Comparison of ENCODE assay signal across 1 cellular context in the genomic region with DNA sequence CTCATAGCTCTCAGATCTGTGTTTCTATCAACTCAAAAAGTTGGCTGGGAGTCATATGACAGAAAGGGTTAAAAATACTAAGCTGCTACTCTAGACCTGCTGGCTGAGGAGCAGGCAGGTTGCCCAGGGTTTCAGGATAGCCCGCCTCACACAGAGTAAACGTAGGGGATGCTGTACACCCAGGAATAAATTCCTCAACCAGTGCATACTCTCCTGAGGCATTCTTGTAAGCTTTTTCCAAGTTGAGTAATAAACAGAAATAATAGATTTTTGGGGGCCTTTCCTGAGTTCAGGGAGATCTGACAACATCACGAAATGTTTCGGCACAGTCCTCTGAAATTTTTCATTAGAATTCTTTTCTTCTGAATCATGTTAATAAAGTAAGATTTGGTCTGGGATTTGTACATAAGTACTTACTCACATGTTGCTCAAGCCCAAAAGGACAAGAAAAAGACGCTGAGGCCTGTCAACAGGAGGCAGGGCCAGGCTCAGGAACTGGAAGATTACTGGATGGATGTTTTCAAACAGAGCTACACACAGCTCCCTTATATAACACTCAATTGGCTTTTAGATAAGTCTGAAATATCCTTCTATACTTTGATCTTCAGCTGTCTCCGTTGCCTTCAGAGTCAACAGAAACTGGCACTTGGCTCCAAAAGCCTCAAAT.
A peak's percentile ranks its signal among the peaks of the same experiment; 100 is the strongest.
TF ChIP-seq lines count a peak whose summit lies in the region.

No MANE protein-coding gene starts in this region.

TF ChIP-seq in HepG2, 621 proteins besides CTCF, POLR2A, EP300 and RAD21 (continued from another document and continues in another):
- TF ChIP-seq, protein P1, sequence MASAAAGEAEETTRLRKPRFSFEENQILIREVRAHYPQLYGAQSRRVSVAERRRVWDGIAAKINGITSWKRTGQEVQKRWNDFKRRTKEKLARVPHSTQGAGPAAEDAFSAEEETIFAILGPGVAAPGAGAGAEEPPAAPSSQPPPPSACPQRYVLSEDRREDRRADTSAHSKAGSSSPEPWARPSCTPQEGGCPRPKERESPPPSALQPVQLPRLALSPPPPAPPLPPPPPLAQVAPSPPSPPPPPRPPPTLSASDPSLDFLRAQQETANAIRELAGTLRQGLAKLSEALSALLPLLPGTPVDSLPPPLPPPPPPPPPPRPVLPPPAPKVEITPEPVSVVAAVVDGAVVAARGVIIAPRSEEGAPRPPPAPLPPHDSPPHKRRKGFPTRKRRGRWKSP (CRISPR knock-in tag; IDR thresholded peaks at IDR 0.05), result no peak
- no peak for TF ChIP-seq KLF15 (CRISPR knock-in tag; IDR thresholded peaks at IDR 0.05; ENCODE audit: borderline replicate concordance)
- no peak for TF ChIP-seq ZNF460 (CRISPR knock-in tag; IDR thresholded peaks at IDR 0.05; ENCODE audit: borderline replicate concordance)
- no peak for TF ChIP-seq ATAD3A (CRISPR knock-in tag; IDR thresholded peaks at IDR 0.05)
- no peak for TF ChIP-seq AGO2 (optimal IDR thresholded peaks at IDR 0.05; ENCODE audit: low read depth, low read length)
- TF ChIP-seq TAF1 (CRISPR knock-in tag; IDR thresholded peaks at IDR 0.05), result no peak
- TF ChIP-seq, protein P2, sequence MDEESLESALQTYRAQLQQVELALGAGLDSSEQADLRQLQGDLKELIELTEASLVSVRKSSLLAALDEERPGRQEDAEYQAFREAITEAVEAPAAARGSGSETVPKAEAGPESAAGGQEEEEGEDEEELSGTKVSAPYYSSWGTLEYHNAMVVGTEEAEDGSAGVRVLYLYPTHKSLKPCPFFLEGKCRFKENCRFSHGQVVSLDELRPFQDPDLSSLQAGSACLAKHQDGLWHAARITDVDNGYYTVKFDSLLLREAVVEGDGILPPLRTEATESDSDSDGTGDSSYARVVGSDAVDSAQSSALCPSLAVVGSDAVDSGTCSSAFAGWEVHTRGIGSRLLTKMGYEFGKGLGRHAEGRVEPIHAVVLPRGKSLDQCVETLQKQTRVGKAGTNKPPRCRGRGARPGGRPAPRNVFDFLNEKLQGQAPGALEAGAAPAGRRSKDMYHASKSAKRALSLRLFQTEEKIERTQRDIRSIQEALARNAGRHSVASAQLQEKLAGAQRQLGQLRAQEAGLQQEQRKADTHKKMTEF (CRISPR knock-in tag; IDR thresholded peaks at IDR 0.05), result peak; percentile 56; the same call in 1 of the 2 replicates
- TF ChIP-seq, protein P3, sequence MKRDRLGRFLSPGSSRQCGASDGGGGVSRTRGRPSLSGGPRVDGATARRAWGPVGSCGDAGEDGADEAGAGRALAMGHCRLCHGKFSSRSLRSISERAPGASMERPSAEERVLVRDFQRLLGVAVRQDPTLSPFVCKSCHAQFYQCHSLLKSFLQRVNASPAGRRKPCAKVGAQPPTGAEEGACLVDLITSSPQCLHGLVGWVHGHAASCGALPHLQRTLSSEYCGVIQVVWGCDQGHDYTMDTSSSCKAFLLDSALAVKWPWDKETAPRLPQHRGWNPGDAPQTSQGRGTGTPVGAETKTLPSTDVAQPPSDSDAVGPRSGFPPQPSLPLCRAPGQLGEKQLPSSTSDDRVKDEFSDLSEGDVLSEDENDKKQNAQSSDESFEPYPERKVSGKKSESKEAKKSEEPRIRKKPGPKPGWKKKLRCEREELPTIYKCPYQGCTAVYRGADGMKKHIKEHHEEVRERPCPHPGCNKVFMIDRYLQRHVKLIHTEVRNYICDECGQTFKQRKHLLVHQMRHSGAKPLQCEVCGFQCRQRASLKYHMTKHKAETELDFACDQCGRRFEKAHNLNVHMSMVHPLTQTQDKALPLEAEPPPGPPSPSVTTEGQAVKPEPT (CRISPR knock-in tag; IDR thresholded peaks at IDR 0.05; ENCODE audit: low read depth), result no peak
- no peak for TF ChIP-seq GTF3A (CRISPR knock-in tag; conservative IDR thresholded peaks at IDR 0.05)
- TF ChIP-seq STAT5B (CRISPR knock-in tag; IDR thresholded peaks at IDR 0.05), result no peak
- no peak for TF ChIP-seq DMAP1 (CRISPR knock-in tag; IDR thresholded peaks at IDR 0.05)
- TF ChIP-seq GATA4 (IDR thresholded peaks at IDR 0.05; ENCODE audit: borderline replicate concordance, low read depth), result peak; percentile 59; the same call in 1 of the 2 replicates
- TF ChIP-seq ZNF496 (CRISPR knock-in tag; IDR thresholded peaks at IDR 0.05; ENCODE audit: insufficient replicate concordance), result no peak
- TF ChIP-seq, protein P4, sequence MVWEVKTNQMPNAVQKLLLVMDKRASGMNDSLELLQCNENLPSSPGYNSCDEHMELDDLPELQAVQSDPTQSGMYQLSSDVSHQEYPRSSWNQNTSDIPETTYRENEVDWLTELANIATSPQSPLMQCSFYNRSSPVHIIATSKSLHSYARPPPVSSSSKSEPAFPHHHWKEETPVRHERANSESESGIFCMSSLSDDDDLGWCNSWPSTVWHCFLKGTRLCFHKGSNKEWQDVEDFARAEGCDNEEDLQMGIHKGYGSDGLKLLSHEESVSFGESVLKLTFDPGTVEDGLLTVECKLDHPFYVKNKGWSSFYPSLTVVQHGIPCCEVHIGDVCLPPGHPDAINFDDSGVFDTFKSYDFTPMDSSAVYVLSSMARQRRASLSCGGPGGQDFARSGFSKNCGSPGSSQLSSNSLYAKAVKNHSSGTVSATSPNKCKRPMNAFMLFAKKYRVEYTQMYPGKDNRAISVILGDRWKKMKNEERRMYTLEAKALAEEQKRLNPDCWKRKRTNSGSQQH (CRISPR knock-in tag; IDR thresholded peaks at IDR 0.05; ENCODE audit: low read depth), result no peak
- TF ChIP-seq RFXANK (CRISPR knock-in tag; IDR thresholded peaks at IDR 0.05), result no peak
- TF ChIP-seq ZNF20 (CRISPR knock-in tag; IDR thresholded peaks at IDR 0.05), result no peak
- TF ChIP-seq, protein P5, sequence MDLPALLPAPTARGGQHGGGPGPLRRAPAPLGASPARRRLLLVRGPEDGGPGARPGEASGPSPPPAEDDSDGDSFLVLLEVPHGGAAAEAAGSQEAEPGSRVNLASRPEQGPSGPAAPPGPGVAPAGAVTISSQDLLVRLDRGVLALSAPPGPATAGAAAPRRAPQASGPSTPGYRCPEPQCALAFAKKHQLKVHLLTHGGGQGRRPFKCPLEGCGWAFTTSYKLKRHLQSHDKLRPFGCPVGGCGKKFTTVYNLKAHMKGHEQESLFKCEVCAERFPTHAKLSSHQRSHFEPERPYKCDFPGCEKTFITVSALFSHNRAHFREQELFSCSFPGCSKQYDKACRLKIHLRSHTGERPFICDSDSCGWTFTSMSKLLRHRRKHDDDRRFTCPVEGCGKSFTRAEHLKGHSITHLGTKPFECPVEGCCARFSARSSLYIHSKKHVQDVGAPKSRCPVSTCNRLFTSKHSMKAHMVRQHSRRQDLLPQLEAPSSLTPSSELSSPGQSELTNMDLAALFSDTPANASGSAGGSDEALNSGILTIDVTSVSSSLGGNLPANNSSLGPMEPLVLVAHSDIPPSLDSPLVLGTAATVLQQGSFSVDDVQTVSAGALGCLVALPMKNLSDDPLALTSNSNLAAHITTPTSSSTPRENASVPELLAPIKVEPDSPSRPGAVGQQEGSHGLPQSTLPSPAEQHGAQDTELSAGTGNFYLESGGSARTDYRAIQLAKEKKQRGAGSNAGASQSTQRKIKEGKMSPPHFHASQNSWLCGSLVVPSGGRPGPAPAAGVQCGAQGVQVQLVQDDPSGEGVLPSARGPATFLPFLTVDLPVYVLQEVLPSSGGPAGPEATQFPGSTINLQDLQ (CRISPR knock-in tag; IDR thresholded peaks at IDR 0.05), result no peak
- 0 out of 2 replicates have a peak, but pooled peaks have one; percentile 33 for TF ChIP-seq PITX1 (CRISPR knock-in tag; IDR thresholded peaks at IDR 0.05)
- peak; percentile 26 for TF ChIP-seq TEAD3 (CRISPR knock-in tag; optimal IDR thresholded peaks at IDR 0.05; ENCODE audit: borderline replicate concordance)
- TF ChIP-seq, protein P6, sequence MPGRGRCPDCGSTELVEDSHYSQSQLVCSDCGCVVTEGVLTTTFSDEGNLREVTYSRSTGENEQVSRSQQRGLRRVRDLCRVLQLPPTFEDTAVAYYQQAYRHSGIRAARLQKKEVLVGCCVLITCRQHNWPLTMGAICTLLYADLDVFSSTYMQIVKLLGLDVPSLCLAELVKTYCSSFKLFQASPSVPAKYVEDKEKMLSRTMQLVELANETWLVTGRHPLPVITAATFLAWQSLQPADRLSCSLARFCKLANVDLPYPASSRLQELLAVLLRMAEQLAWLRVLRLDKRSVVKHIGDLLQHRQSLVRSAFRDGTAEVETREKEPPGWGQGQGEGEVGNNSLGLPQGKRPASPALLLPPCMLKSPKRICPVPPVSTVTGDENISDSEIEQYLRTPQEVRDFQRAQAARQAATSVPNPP (CRISPR knock-in tag; IDR thresholded peaks at IDR 0.05), result no peak
- no peak for TF ChIP-seq SP2 (CRISPR knock-in tag; IDR thresholded peaks at IDR 0.05)
- TF ChIP-seq, protein P7, sequence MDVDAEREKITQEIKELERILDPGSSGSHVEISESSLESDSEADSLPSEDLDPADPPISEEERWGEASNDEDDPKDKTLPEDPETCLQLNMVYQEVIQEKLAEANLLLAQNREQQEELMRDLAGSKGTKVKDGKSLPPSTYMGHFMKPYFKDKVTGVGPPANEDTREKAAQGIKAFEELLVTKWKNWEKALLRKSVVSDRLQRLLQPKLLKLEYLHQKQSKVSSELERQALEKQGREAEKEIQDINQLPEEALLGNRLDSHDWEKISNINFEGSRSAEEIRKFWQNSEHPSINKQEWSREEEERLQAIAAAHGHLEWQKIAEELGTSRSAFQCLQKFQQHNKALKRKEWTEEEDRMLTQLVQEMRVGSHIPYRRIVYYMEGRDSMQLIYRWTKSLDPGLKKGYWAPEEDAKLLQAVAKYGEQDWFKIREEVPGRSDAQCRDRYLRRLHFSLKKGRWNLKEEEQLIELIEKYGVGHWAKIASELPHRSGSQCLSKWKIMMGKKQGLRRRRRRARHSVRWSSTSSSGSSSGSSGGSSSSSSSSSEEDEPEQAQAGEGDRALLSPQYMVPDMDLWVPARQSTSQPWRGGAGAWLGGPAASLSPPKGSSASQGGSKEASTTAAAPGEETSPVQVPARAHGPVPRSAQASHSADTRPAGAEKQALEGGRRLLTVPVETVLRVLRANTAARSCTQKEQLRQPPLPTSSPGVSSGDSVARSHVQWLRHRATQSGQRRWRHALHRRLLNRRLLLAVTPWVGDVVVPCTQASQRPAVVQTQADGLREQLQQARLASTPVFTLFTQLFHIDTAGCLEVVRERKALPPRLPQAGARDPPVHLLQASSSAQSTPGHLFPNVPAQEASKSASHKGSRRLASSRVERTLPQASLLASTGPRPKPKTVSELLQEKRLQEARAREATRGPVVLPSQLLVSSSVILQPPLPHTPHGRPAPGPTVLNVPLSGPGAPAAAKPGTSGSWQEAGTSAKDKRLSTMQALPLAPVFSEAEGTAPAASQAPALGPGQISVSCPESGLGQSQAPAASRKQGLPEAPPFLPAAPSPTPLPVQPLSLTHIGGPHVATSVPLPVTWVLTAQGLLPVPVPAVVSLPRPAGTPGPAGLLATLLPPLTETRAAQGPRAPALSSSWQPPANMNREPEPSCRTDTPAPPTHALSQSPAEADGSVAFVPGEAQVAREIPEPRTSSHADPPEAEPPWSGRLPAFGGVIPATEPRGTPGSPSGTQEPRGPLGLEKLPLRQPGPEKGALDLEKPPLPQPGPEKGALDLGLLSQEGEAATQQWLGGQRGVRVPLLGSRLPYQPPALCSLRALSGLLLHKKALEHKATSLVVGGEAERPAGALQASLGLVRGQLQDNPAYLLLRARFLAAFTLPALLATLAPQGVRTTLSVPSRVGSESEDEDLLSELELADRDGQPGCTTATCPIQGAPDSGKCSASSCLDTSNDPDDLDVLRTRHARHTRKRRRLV (CRISPR knock-in tag; IDR thresholded peaks at IDR 0.05), result no peak
- TF ChIP-seq SALL1 (CRISPR knock-in tag; IDR thresholded peaks at IDR 0.05), result peak; percentile 5; the same call in 1 of the 2 replicates
- TF ChIP-seq KAT8 (CRISPR knock-in tag; IDR thresholded peaks at IDR 0.05), result peak; percentile 26; the same call in 1 of the 2 replicates
- no peak for TF ChIP-seq STAG1 (CRISPR knock-in tag; IDR thresholded peaks at IDR 0.05)
- TF ChIP-seq POLR2G (IDR thresholded peaks at IDR 0.05; ENCODE audit: low read depth, low read length), result no peak; the same call in 1 of the 2 replicates
- TF ChIP-seq, protein P8, sequence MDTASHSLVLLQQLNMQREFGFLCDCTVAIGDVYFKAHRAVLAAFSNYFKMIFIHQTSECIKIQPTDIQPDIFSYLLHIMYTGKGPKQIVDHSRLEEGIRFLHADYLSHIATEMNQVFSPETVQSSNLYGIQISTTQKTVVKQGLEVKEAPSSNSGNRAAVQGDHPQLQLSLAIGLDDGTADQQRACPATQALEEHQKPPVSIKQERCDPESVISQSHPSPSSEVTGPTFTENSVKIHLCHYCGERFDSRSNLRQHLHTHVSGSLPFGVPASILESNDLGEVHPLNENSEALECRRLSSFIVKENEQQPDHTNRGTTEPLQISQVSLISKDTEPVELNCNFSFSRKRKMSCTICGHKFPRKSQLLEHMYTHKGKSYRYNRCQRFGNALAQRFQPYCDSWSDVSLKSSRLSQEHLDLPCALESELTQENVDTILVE (CRISPR knock-in tag; IDR thresholded peaks at IDR 0.05), result no peak
- TF ChIP-seq, protein P9, sequence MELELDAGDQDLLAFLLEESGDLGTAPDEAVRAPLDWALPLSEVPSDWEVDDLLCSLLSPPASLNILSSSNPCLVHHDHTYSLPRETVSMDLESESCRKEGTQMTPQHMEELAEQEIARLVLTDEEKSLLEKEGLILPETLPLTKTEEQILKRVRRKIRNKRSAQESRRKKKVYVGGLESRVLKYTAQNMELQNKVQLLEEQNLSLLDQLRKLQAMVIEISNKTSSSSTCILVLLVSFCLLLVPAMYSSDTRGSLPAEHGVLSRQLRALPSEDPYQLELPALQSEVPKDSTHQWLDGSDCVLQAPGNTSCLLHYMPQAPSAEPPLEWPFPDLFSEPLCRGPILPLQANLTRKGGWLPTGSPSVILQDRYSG (CRISPR knock-in tag; IDR thresholded peaks at IDR 0.05), result no peak
- no peak for TF ChIP-seq NAIF1 (CRISPR knock-in tag; IDR thresholded peaks at IDR 0.05; ENCODE audit: borderline replicate concordance)
- no peak for TF ChIP-seq ZNF343 (CRISPR knock-in tag; IDR thresholded peaks at IDR 0.05)
- no peak for TF ChIP-seq SMAD9 (CRISPR knock-in tag; IDR thresholded peaks at IDR 0.05)
- TF ChIP-seq NFATC3 (CRISPR knock-in tag; IDR thresholded peaks at IDR 0.05), result no peak
